ENCODE assay signal across 19 cellular contexts in genomic region chr20:47204746-47205122, GRCh38.
DNase-seq lines count a peak whose midpoint lies in the region; ATAC-seq, FAIRE-seq and TF ChIP-seq lines count a peak whose summit lies in the region.
"Had no signal": no experiment of that assay in that cellular context is flagged by ENCODE, and none has a peak within 500 bp of the region (broad histone marks: within the 10 kb centered on the region; RNA-seq: fewer than 3 reads in every experiment).

No MANE protein-coding gene starts in this region.

- no peak overlapping the region for H2BK15ac ChIP-seq in mesendoderm (replicated peaks; ENCODE audit: low read depth)

- TF ChIP-seq RAD21 in A549 (conservative IDR thresholded peaks at IDR 0.05 in 1 of 2, IDR thresholded peaks at IDR 0.05 in 1 of 2): no peak

- H4K20me1 ChIP-seq in GM23248 (ENCODE audit: insufficient read depth) (no peaks in the 10 kb centered on the region), astrocyte (ENCODE audit: insufficient read depth, low read length) (no peaks in the 10 kb centered on the region), neural progenitor cell (ENCODE audit: low read depth) (peaks cover 30% of the 10 kb centered on the region)

- H3K36me3 Mint-ChIP-seq in astrocyte (ENCODE audit: low read depth, unreplicated experiment) (peaks cover 6% of the 10 kb centered on the region), neural progenitor cell (peaks cover 16% of the 10 kb centered on the region)

- FAIRE-seq in A549 (lab: Jason Lieb, UNC) (no peak), astrocyte (lab: Jason Lieb, UNC) (no peak)
- FAIRE-seq: G401.6 had no signal

- WGBS in A549 (ENCODE audit: missing lambda C conversion rate): 88% methylated on average over 12 of the region's 12 CpGs
- WGBS in GM23248 (ENCODE audit: low coverage in 1 of 2, low lambda C conversion rate in 2 of 2, missing lambda C conversion rate in 2 of 2), 2 experiments: 94 to 98% methylated on average over 12 of the region's 12 CpGs
- no CpG with 5 or more reads among the region's 12 CpGs for WGBS in mesendoderm (ENCODE audit: extremely low coverage, insufficient coverage, low lambda C conversion rate)

- no peak for TF ChIP-seq EP300 in A549 (IDR thresholded peaks at IDR 0.05)

- H3F3A ChIP-seq in GM23248 (ENCODE audit: insufficient read depth) (no peaks in the 10 kb centered on the region), neural progenitor cell (ENCODE audit: low read depth) (peaks cover 43% of the 10 kb centered on the region)

- POLR2A ChIA-PET in A549 (lab: Yijun Ruan, JAX): no interaction called here

- no peak for ATAC-seq in A549
- ATAC-seq: CD8-positive, alpha-beta T cell; Right ventricle myocardium inferior had no signal

- H3K56ac ChIP-seq in mesendoderm (ENCODE audit: low read length): peak overlapping the region; percentile 10

- no peaks in the 10 kb centered on the region for H3K27me3 ChIP-seq in GM23248 (replicated peaks; ENCODE audit: insufficient read depth)
- H3K27me3 ChIP-seq in astrocyte (ENCODE audit: insufficient read depth, low read length): no peaks in the 10 kb centered on the region
- H3K27me3 ChIP-seq in mesendoderm (ENCODE audit: insufficient read depth, low read length, poor library complexity): no peaks in the 10 kb centered on the region
- H3K27me3 ChIP-seq in neural progenitor cell: no peaks in the 10 kb centered on the region
- H3K27me3 ChIP-seq: BLaER1, SJSA1 had no signal

- H3K4me3 Mint-ChIP-seq in astrocyte (ENCODE audit: unreplicated experiment) (no peak overlapping the region), neural progenitor cell (no peak overlapping the region)
- H3K4me3 Mint-ChIP-seq: CD8-positive, alpha-beta T cell had no signal

- DNase-seq in A549 (ENCODE audit: low read depth in 1 of 2, low spot score in 1 of 2) (no peak), GM23248 (no peak), astrocyte (ENCODE audit: low read depth) (no peak), mesendoderm (no peak), NCI-H187 (lab: John Stamatoyannopoulos, UW) (no peak), NCI-H146 (lab: John Stamatoyannopoulos, UW) (no peak), neural progenitor cell (ENCODE audit: low spot score) (no peak), AG20443 (ENCODE audit: low spot score) (no peak)
- DNase-seq: CD8-positive, alpha-beta T cell; H7; NCI-H1436 treated with DMSO at 0.1 percent for 48 hours; NCI-H524 treated with DMSO at 0.1 percent for 48 hours; NCI-H82; SW 1271 had no signal

- H3K23ac ChIP-seq in mesendoderm (ENCODE audit: low read length): no peak overlapping the region

- H2BK5ac ChIP-seq in mesendoderm (ENCODE audit: low read length): no peak overlapping the region

- H3K79me2 ChIP-seq in GM23248 (ENCODE audit: insufficient read depth) (no peaks in the 10 kb centered on the region), astrocyte (ENCODE audit: insufficient read depth, low read length) (no peaks in the 10 kb centered on the region), mesendoderm (ENCODE audit: control insufficient read depth, insufficient read depth, low read length) (no peaks in the 10 kb centered on the region), neural progenitor cell (ENCODE audit: low read depth) (no peaks in the 10 kb centered on the region)

- H3K9ac ChIP-seq in GM23248 (no peak overlapping the region), astrocyte (ENCODE audit: low read length) (no peak overlapping the region), mesendoderm (ENCODE audit: low read length) (no peak overlapping the region), neural progenitor cell (no peak overlapping the region)
- H3K9ac ChIP-seq: BLaER1, KMS-11 had no signal

- no peak overlapping the region for H3K18ac ChIP-seq in mesendoderm (ENCODE audit: low read length)

- H4K5ac ChIP-seq in mesendoderm (ENCODE audit: low read length): no peak overlapping the region

- no peak overlapping the region; the same call in 2 of the 3 replicates for H3K4me2 ChIP-seq in A549
- no peak overlapping the region for H3K4me2 ChIP-seq in GM23248 (ENCODE audit: unreplicated experiment)
- no peak overlapping the region for H3K4me2 ChIP-seq in astrocyte (ENCODE audit: low read length)
- no peak overlapping the region for H3K4me2 ChIP-seq in mesendoderm (ENCODE audit: low read length)
- no peak overlapping the region for H3K4me2 ChIP-seq in neural progenitor cell
- H3K4me2 ChIP-seq: KMS-11 had no signal

- peaks cover 8% of the 10 kb centered on the region for H3K36me3 ChIP-seq in GM23248 (ENCODE audit: low read depth)
- H3K36me3 ChIP-seq in astrocyte (ENCODE audit: insufficient read depth, low read length): peaks cover 6% of the 10 kb centered on the region
- H3K36me3 ChIP-seq in mesendoderm (ENCODE audit: control insufficient read depth, insufficient read depth, low read length): peaks cover 2% of the 10 kb centered on the region
- peaks cover 5% of the 10 kb centered on the region for H3K36me3 ChIP-seq in neural progenitor cell

- TF ChIP-seq CTCF in A549 (IDR thresholded peaks at IDR 0.05): no peak
- no peak for TF ChIP-seq CTCF in astrocyte (IDR thresholded peaks at IDR 0.05; ENCODE audit: insufficient read depth, low read depth, low read length)
- no peak for TF ChIP-seq CTCF in neural progenitor cell (IDR thresholded peaks at IDR 0.05)

- H2AK5ac ChIP-seq in mesendoderm (ENCODE audit: low read length): no peak overlapping the region

- no peak for TF ChIP-seq POLR2A in A549 (IDR thresholded peaks at IDR 0.05; ENCODE audit: low read length)

- H3K9me3 Mint-ChIP-seq in astrocyte (ENCODE audit: unreplicated experiment) (peaks cover 1% of the 10 kb centered on the region), neural progenitor cell (no peaks in the 10 kb centered on the region)
- H3K9me3 Mint-ChIP-seq: CD8-positive, alpha-beta T cell had no signal

- H4K8ac ChIP-seq in mesendoderm (ENCODE audit: low read depth, low read length): no peak overlapping the region

- H3K27me3 Mint-ChIP-seq in astrocyte (ENCODE audit: low read depth, unreplicated experiment) (no peaks in the 10 kb centered on the region), neural progenitor cell (ENCODE audit: insufficient read depth, low read depth) (peaks cover 4% of the 10 kb centered on the region)

- H3K4ac ChIP-seq in mesendoderm (ENCODE audit: low read depth, low read length): no peak overlapping the region

- H2BK120ac ChIP-seq in mesendoderm (ENCODE audit: low read depth, low read length): no peak overlapping the region

- H3K9me2 ChIP-seq in GM23248 (ENCODE audit: insufficient read depth): no peaks in the 10 kb centered on the region

- H3K27ac Mint-ChIP-seq in astrocyte (ENCODE audit: unreplicated experiment): peak overlapping the region; percentile 66
- no peak overlapping the region for H3K27ac Mint-ChIP-seq in neural progenitor cell
- H3K27ac Mint-ChIP-seq: CD8-positive, alpha-beta T cell had no signal

- peaks cover 24% of the 10 kb centered on the region for H3K4me1 ChIP-seq in A549
- peaks cover 4% of the 10 kb centered on the region for H3K4me1 ChIP-seq in GM23248 (ENCODE audit: insufficient read depth)
- H3K4me1 ChIP-seq in astrocyte (ENCODE audit: insufficient read depth, low read length): peaks cover 6% of the 10 kb centered on the region
- H3K4me1 ChIP-seq in mesendoderm (ENCODE audit: control insufficient read depth, low read depth, low read length): peaks cover 3% of the 10 kb centered on the region
- peaks cover 15% of the 10 kb centered on the region for H3K4me1 ChIP-seq in neural progenitor cell

- H3K27ac ChIP-seq in A549 (peak overlapping the region; percentile 27 to 87; a peak in 4 of 6 replicates), GM23248 (peak overlapping the region; percentile 25; the same call in 1 of the 2 replicates), astrocyte (ENCODE audit: low read depth, low read length) (no peak overlapping the region), mesendoderm (ENCODE audit: low read depth, low read length) (no peak overlapping the region), neural progenitor cell (no peak overlapping the region)
- H3K27ac ChIP-seq: KMS-11, SJSA1 had no signal

- H3K4me3 ChIP-seq in A549: no peak overlapping the region
- no peak overlapping the region for H3K4me3 ChIP-seq in GM23248
- no peak overlapping the region for H3K4me3 ChIP-seq in astrocyte (ENCODE audit: insufficient read depth, low read depth, low read length)
- no peak overlapping the region for H3K4me3 ChIP-seq in mesendoderm (ENCODE audit: low read length)
- no peak overlapping the region for H3K4me3 ChIP-seq in neural progenitor cell
- H3K4me3 ChIP-seq: BLaER1, SJSA1 had no signal

- in situ Hi-C loops in GM23248 (cut with MboI): loop anchor here (10.0 kb wide), 1 partner anchor 180 kb away; no protein-coding TSS in a partner anchor

- H3K79me1 ChIP-seq in mesendoderm (ENCODE audit: low read length): no peaks in the 10 kb centered on the region

- H3K4me1 Mint-ChIP-seq in astrocyte (ENCODE audit: low read depth, unreplicated experiment) (peaks cover 12% of the 10 kb centered on the region), neural progenitor cell (peaks cover 23% of the 10 kb centered on the region)

- H2AFZ ChIP-seq in GM23248 (no peak overlapping the region), astrocyte (ENCODE audit: low read depth, low read length) (no peak overlapping the region), neural progenitor cell (replicated peaks) (no peak overlapping the region)

- CTCF ChIA-PET in A549 (lab: Yijun Ruan, JAX): interaction anchor here (1.0 to 17.7 kb wide), 9 partner anchors 9 to 446 kb away, joined by 3 to 267 read pairs (median 5); no protein-coding TSS in a partner anchor

- no peaks in the 10 kb centered on the region for H3K9me3 ChIP-seq in A549
- H3K9me3 ChIP-seq in GM23248 (ENCODE audit: low read depth): no peaks in the 10 kb centered on the region
- H3K9me3 ChIP-seq in astrocyte (ENCODE audit: insufficient read depth, low read depth, low read length): peaks cover 2% of the 10 kb centered on the region
- H3K9me3 ChIP-seq in neural progenitor cell (ENCODE audit: low read depth): no peaks in the 10 kb centered on the region
- H3K9me3 ChIP-seq: SJSA1 had no signal

TF ChIP-seq in A549, 52 proteins besides CTCF, POLR2A, EP300 and RAD21:
- no peak for TF ChIP-seq TFCP2L1 (CRISPR knock-in tag; IDR thresholded peaks at IDR 0.05)
- peak; percentile 21 for TF ChIP-seq MAFK (IDR thresholded peaks at IDR 0.05; ENCODE audit: partially characterized antibody)
TF ChIP-seq in A549: peak in this region for 1.

Comparison
In these comparisons a context has a peak if more than half of its experiments do, and no peak if none do; other contexts are left out.
1. H3K27ac ChIP-seq: peak in A549 (2 of 2) and GM23248 (single experiment); none in astrocyte (single experiment), mesendoderm (single experiment) and neural progenitor cell (single experiment).